29 cellular contexts compared by ENCODE assay signal in the genomic region with DNA sequence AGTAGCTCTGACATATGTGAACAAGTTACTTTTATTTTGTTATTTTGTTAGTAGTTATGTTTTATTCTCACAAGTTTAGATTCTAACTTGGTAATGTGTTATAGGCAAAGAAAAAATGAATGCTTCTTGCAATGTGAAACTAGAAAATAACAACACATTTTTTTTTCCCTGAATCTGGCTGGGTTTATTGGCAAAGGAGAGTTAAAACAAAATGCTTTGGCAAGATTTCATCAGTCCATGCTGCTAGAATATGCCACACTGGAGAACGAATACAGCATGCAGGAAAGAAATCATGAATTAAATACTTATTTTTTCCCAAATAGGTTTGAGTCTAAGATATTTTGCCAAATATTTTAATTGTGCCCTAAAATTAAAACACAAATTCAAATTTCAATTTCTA.
A peak's percentile ranks its signal among the peaks of the same experiment; 100 is the strongest.
DNase-seq lines count a peak whose midpoint lies in the region; ATAC-seq and TF ChIP-seq lines count a peak whose summit lies in the region.
"Had no signal": no experiment of that assay in that cellular context is flagged by ENCODE, and none has a peak within 500 bp of the region (broad histone marks: within the 10 kb centered on the region; RNA-seq: fewer than 3 reads in every experiment).

No MANE protein-coding gene starts in this region.

- intact Hi-C loops in CD8-positive, alpha-beta T cell (cut with DNase I, micrococcal nuclease), result loop anchor here in 1 of 2 experiments (5.0 kb wide), 1 partner anchor 34 kb away; no protein-coding TSS in a partner anchor
- intact Hi-C loops in lower lobe of right lung (cut with DNase I), result no loop called here

- H3K9me3 Mint-ChIP-seq in CD8-positive, alpha-beta T cell, result no peaks in the 10 kb centered on the region
- H3K9me3 Mint-ChIP-seq in activated T-helper 17 cell treated with anti-CD3 and anti-CD28 coated beads, Interleukin-2, amount 50 U/mL, for 72 hours, result peaks cover 4% of the 10 kb centered on the region
- H3K9me3 Mint-ChIP-seq: central memory CD8-positive, alpha-beta T cell; dendritic cell treated with granulocyte-macrophage colony-stimulating factor and Interleukin-4, amounts not matched to agents 40 ng/mL and 50 ng/mL, for 4 days had no signal

- no peak overlapping the region for H2BK15ac ChIP-seq in mesenchymal stem cell (ENCODE audit: low read depth, poor library complexity, severe bottlenecking)

- no peak for TF ChIP-seq CTCF in CD8-positive, alpha-beta T cell (IDR thresholded peaks at IDR 0.05)
- TF ChIP-seq CTCF in lower lobe of right lung (IDR thresholded peaks at IDR 0.05), result no peak

- WGBS in mesenchymal stem cell, result no CpG with 5 or more reads among the region's 1 CpG

- H3K27ac Mint-ChIP-seq in CD8-positive, alpha-beta T cell, result peak overlapping the region; percentile 81
- H3K27ac Mint-ChIP-seq in activated T-helper 17 cell treated with anti-CD3 and anti-CD28 coated beads, Interleukin-2, amount 50 U/mL, for 72 hours, result peak overlapping the region; percentile 83
- H3K27ac Mint-ChIP-seq: dendritic cell treated with granulocyte-macrophage colony-stimulating factor and Interleukin-4, amounts not matched to agents 40 ng/mL and 50 ng/mL, for 4 days had no signal

- peaks cover 5% of the 10 kb centered on the region for H3K9me3 ChIP-seq in CD8-positive, alpha-beta T cell (ENCODE audit: low read length)
- no peaks in the 10 kb centered on the region for H3K9me3 ChIP-seq in lower lobe of right lung
- H3K9me3 ChIP-seq in mesenchymal stem cell (ENCODE audit: control insufficient read depth, low read length), result no peaks in the 10 kb centered on the region
- H3K9me3 ChIP-seq: gastroesophageal sphincter had no signal

- POLR2A ChIA-PET in CD8-positive, alpha-beta T cell (lab: Charles Lee), result interaction anchor here (1.1 to 3.0 kb wide), 2 partner anchors 11 to 12 kb away, joined by 4 to 11 read pairs; no protein-coding TSS in a partner anchor

- H3K4me1 Mint-ChIP-seq in CD8-positive, alpha-beta T cell (ENCODE audit: low read depth), result peaks cover 24% of the 10 kb centered on the region
- peaks cover 7% of the 10 kb centered on the region for H3K4me1 Mint-ChIP-seq in activated T-helper 17 cell treated with anti-CD3 and anti-CD28 coated beads, Interleukin-2, amount 50 U/mL, for 72 hours

- H3K27me3 Mint-ChIP-seq in CD8-positive, alpha-beta T cell (ENCODE audit: low read depth), result no peaks in the 10 kb centered on the region
- H3K27me3 Mint-ChIP-seq in activated T-helper 17 cell treated with anti-CD3 and anti-CD28 coated beads, Interleukin-2, amount 50 U/mL, for 72 hours, result no peaks in the 10 kb centered on the region
- H3K27me3 Mint-ChIP-seq: central memory CD8-positive, alpha-beta T cell; dendritic cell treated with granulocyte-macrophage colony-stimulating factor and Interleukin-4, amounts not matched to agents 40 ng/mL and 50 ng/mL, for 4 days; IgD-negative memory B cell had no signal

- peak; percentile 8 for DNase-seq in DMS 273 (lab: John Stamatoyannopoulos, UW; ENCODE audit: unreplicated experiment)
- no peak for DNase-seq in DMS 273 treated with DMSO at 0.1 percent for 48 hours (lab: John Stamatoyannopoulos, UW)
- no peak for DNase-seq in CD8-positive, alpha-beta T cell
- no peak for DNase-seq in lower lobe of right lung
- DNase-seq in mesenchymal stem cell, result no peak
- no peak for DNase-seq in stimulated activated CD4-positive, alpha-beta T cell treated with anti-CD3 and anti-CD28 coated beads, Interleukin-1b, Interleukin-23, amount 100 ng/mL, for 48 hours
- no peak for DNase-seq in D341Med (ENCODE audit: low spot score)
- DNase-seq: 8988T; activated CD4-positive, alpha-beta T cell treated with anti-CD3 and anti-CD28 coated beads for 48 hours; activated T-cell treated with anti-CD3 and anti-CD28 coated beads, Interleukin-2, amount 50 U/mL, for 48 hours; COR-L47; DMS79 treated with DMSO at 0.1 percent for 48 hours; GF-D8; GOT3; left cardiac atrium; MV-4-11; NCI-H1436; NCI-H2081; NCI-H345; NCI-H774; stimulated activated naive CD4-positive, alpha-beta T cell treated with Interleukin-2 at 50 U/mL for 16 hours; T1000; WERI-Rb-1 had no signal

- H3K36me3 Mint-ChIP-seq in CD8-positive, alpha-beta T cell, result peaks cover 3% of the 10 kb centered on the region
- H3K36me3 Mint-ChIP-seq in activated T-helper 17 cell treated with anti-CD3 and anti-CD28 coated beads, Interleukin-2, amount 50 U/mL, for 72 hours (ENCODE audit: low read depth), result no peaks in the 10 kb centered on the region
- H3K36me3 Mint-ChIP-seq: IgD-negative memory B cell had no signal

- H4K91ac ChIP-seq in mesenchymal stem cell (ENCODE audit: low read length), result no peak overlapping the region

- H3K4ac ChIP-seq in mesenchymal stem cell (ENCODE audit: low read depth in 1 of 2, low read length in 2 of 2), result no peak overlapping the region

- no peaks in the 10 kb centered on the region for H3K27me3 ChIP-seq in CD8-positive, alpha-beta T cell (ENCODE audit: insufficient read depth, low read length)
- H3K27me3 ChIP-seq in lower lobe of right lung (ENCODE audit: low read depth), result no peaks in the 10 kb centered on the region
- no peaks in the 10 kb centered on the region for H3K27me3 ChIP-seq in mesenchymal stem cell (ENCODE audit: control insufficient read depth in 1 of 2, insufficient read depth in 1 of 2, low read length in 2 of 2)
- H3K27me3 ChIP-seq: gastroesophageal sphincter, hepatocyte had no signal

- no peak overlapping the region for H3K27ac ChIP-seq in CD8-positive, alpha-beta T cell (ENCODE audit: low read depth, low read length)
- H3K27ac ChIP-seq in lower lobe of right lung (peak overlapping the region; percentile 75), mesenchymal stem cell (ENCODE audit: low read length, poor library complexity, severe bottlenecking) (no peak overlapping the region)
- H3K27ac ChIP-seq: hepatocyte, WERI-Rb-1 had no signal

- peak overlapping the region; percentile 9 for H3K4me3 Mint-ChIP-seq in CD8-positive, alpha-beta T cell
- H3K4me3 Mint-ChIP-seq in activated T-helper 17 cell treated with anti-CD3 and anti-CD28 coated beads, Interleukin-2, amount 50 U/mL, for 72 hours, result peak overlapping the region; percentile 46
- H3K4me3 Mint-ChIP-seq: dendritic cell treated with granulocyte-macrophage colony-stimulating factor and Interleukin-4, amounts not matched to agents 40 ng/mL and 50 ng/mL, for 4 days had no signal

- no peaks in the 10 kb centered on the region for H3K79me1 ChIP-seq in mesenchymal stem cell (replicated peaks; ENCODE audit: low read length, poor library complexity, severe bottlenecking)

- H2AFZ ChIP-seq in mesenchymal stem cell (ENCODE audit: low read depth, low read length), result no peak overlapping the region
- H2AFZ ChIP-seq: hepatocyte had no signal

- H4K8ac ChIP-seq in mesenchymal stem cell (ENCODE audit: low read length), result no peak overlapping the region

- H3K9ac ChIP-seq in mesenchymal stem cell (ENCODE audit: low read length), result no peak overlapping the region

- H3K36me3 ChIP-seq in CD8-positive, alpha-beta T cell (ENCODE audit: insufficient read depth, low read length), result no peaks in the 10 kb centered on the region
- H3K36me3 ChIP-seq in lower lobe of right lung, result no peaks in the 10 kb centered on the region
- H3K36me3 ChIP-seq in mesenchymal stem cell (ENCODE audit: control insufficient read depth in 1 of 2, insufficient read depth in 2 of 2, low read depth in 1 of 2, low read length in 2 of 2), result no peaks in the 10 kb centered on the region
- H3K36me3 ChIP-seq: gastroesophageal sphincter, WERI-Rb-1 had no signal

- no peak overlapping the region for H3K14ac ChIP-seq in mesenchymal stem cell (ENCODE audit: low read length in 2 of 2)

- H2AK5ac ChIP-seq in mesenchymal stem cell (ENCODE audit: low read length, severe bottlenecking), result no peak overlapping the region

- no peak overlapping the region for H3K4me2 ChIP-seq in mesenchymal stem cell (ENCODE audit: low read length, poor library complexity, severe bottlenecking)
- H3K4me2 ChIP-seq: hepatocyte had no signal

- no peak for ATAC-seq in CD8-positive, alpha-beta T cell
- no peak for ATAC-seq in activated T-helper 17 cell treated with anti-CD3 and anti-CD28 coated beads, Interleukin-2, amount 50 U/mL, for 72 hours (replicated peaks)
- ATAC-seq in lower lobe of right lung, result no peak

- no peak overlapping the region for H2BK5ac ChIP-seq in mesenchymal stem cell (ENCODE audit: low read depth, low read length, poor library complexity, severe bottlenecking)

- no peak overlapping the region for H2BK120ac ChIP-seq in mesenchymal stem cell (ENCODE audit: low read depth, low read length)

- H2BK12ac ChIP-seq in mesenchymal stem cell (ENCODE audit: low read length in 2 of 2), result no peak overlapping the region

- peaks cover 23% of the 10 kb centered on the region for H3K4me1 ChIP-seq in CD8-positive, alpha-beta T cell (ENCODE audit: insufficient read depth, low read length)
- H3K4me1 ChIP-seq in lower lobe of right lung, result peaks cover 24% of the 10 kb centered on the region
- no peaks in the 10 kb centered on the region for H3K4me1 ChIP-seq in mesenchymal stem cell (ENCODE audit: control insufficient read depth, insufficient read depth, low read depth, low read length)

- no peak overlapping the region for H3K23ac ChIP-seq in mesenchymal stem cell (ENCODE audit: low read length in 2 of 2)

- CTCF ChIA-PET in CD8-positive, alpha-beta T cell (lab: Charles Lee), result no interaction called here

- no peak overlapping the region for H3K18ac ChIP-seq in mesenchymal stem cell (ENCODE audit: low read depth in 1 of 2, low read length in 2 of 2)

- H3K4me3 ChIP-seq in CD8-positive, alpha-beta T cell (ENCODE audit: low read depth, low read length), result no peak overlapping the region
- no peak overlapping the region for H3K4me3 ChIP-seq in lower lobe of right lung
- no peak overlapping the region for H3K4me3 ChIP-seq in mesenchymal stem cell (ENCODE audit: insufficient read depth in 1 of 2, low read depth in 1 of 2, low read length in 2 of 2)
- H3K4me3 ChIP-seq: gastroesophageal sphincter, hepatocyte had no signal
